Comparison of ENCODE assay signal across 23 cellular contexts in genomic region chr3:112445839-112446238, GRCh38. TPM values are rescaled to one million over a fixed set of nuclear protein-coding genes. Genes with fewer than 3 reads are reported as not detected.
DNase-seq lines count a peak whose midpoint lies in the region; ATAC-seq and TF ChIP-seq lines count a peak whose summit lies in the region.
"Had no signal": no experiment of that assay in that cellular context is flagged by ENCODE, and none has a peak within 500 bp of the region (broad histone marks: within the 10 kb centered on the region; RNA-seq: fewer than 3 reads in every experiment).

No MANE protein-coding gene starts in this region.

- no peak for TF ChIP-seq RAD21 in SK-N-SH (IDR thresholded peaks at IDR 0.05; ENCODE audit: low read length)

- no peak for DNase-seq in SK-N-SH
- DNase-seq in amniotic epithelial cell (ENCODE audit: low read depth) = peak; percentile 70
- peak; percentile 28 for DNase-seq in iris pigment epithelial cell (ENCODE audit: low read depth)
- no peak for DNase-seq in activated naive CD4-positive, alpha-beta T cell treated with anti-CD3 and anti-CD28 coated beads, Interleukin-2, amount 10 ng/mL, durations not matched to agents 7 days and 5 days
- DNase-seq: Calu3; CD8-positive, alpha-beta memory T cell; DMS153; IMR-90; NCI-H1105; NCI-H146; NCI-H2029 treated with DMSO at 0.1 percent for 48 hours; NCI-H345; NCI-H774; Peyer's patch had no signal

- H3K9me2 ChIP-seq in SK-N-SH = no peaks in the 10 kb centered on the region

- H2AFZ ChIP-seq in SK-N-SH (ENCODE audit: low read depth) = 0 out of 2 replicates have a peak overlapping the region, but pooled peaks have one; percentile 17

- no peaks in the 10 kb centered on the region for H3K79me2 ChIP-seq in SK-N-SH (ENCODE audit: insufficient read depth)

- H3F3A ChIP-seq in SK-N-SH (replicated peaks; ENCODE audit: insufficient read depth) = no peaks in the 10 kb centered on the region

- H3K9me3 ChIP-seq in SK-N-SH = no peaks in the 10 kb centered on the region
- H3K9me3 ChIP-seq: Peyer's patch, SJCRH30 had no signal

- H3K27ac ChIP-seq in SK-N-SH (ENCODE audit: low read depth in 2 of 2, low read length in 1 of 2) = peak overlapping the region in 1 of 2 experiments; percentile 58; a peak in 2 of 4 replicates
- H3K27ac ChIP-seq: 22Rv1, C4-2B, KMS-11, Peyer's patch, SJCRH30 had no signal

- no peaks in the 10 kb centered on the region for H4K20me1 ChIP-seq in SK-N-SH (ENCODE audit: insufficient read depth)

- peaks cover 4% of the 10 kb centered on the region for H3K4me1 Mint-ChIP-seq in activated naive CD4-positive, alpha-beta T cell treated with anti-CD3 and anti-CD28 coated beads, Interleukin-2, amount 10 ng/mL, durations not matched to agents 7 days and 5 days

- no peak for TF ChIP-seq EP300 in SK-N-SH (IDR thresholded peaks at IDR 0.05; ENCODE audit: borderline replicate concordance in 1 of 2, low read depth in 1 of 2, low read length in 1 of 2)

- ATAC-seq in SK-N-SH treated with all-trans-retinoic acid at 6 μM for 48 hours (no peak), GM21723 (IDR thresholded peaks at IDR 0.05; ENCODE audit: unreplicated experiment) (no peak), GM19328 (IDR thresholded peaks at IDR 0.05; ENCODE audit: unreplicated experiment) (no peak), GM21737 (IDR thresholded peaks at IDR 0.05; ENCODE audit: unreplicated experiment) (no peak)

- no peaks in the 10 kb centered on the region for H3K27me3 Mint-ChIP-seq in activated naive CD4-positive, alpha-beta T cell treated with anti-CD3 and anti-CD28 coated beads, Interleukin-2, amount 10 ng/mL, durations not matched to agents 7 days and 5 days
- H3K27me3 Mint-ChIP-seq: CD8-positive, alpha-beta memory T cell had no signal

- 29% methylated on average over 2 of the region's 2 CpGs for WGBS in SK-N-SH (ENCODE audit: low lambda C conversion rate)

- no peaks in the 10 kb centered on the region for H3K27me3 ChIP-seq in SK-N-SH (ENCODE audit: insufficient read depth)
- H3K27me3 ChIP-seq: Peyer's patch, SJCRH30 had no signal

- TF ChIP-seq CTCF in SK-N-SH (IDR thresholded peaks at IDR 0.05) = no peak

- H3K27ac Mint-ChIP-seq in activated naive CD4-positive, alpha-beta T cell treated with anti-CD3 and anti-CD28 coated beads, Interleukin-2, amount 10 ng/mL, durations not matched to agents 7 days and 5 days = no peak overlapping the region

- H3K36me3 ChIP-seq in SK-N-SH (replicated peaks in 1 of 2; ENCODE audit: control insufficient read depth in 1 of 2, insufficient read depth in 2 of 2, low read length in 1 of 2) = no peaks in the 10 kb centered on the region
- H3K36me3 ChIP-seq: Peyer's patch, SJCRH30 had no signal

- H3K9ac ChIP-seq in SK-N-SH = no peak overlapping the region
- H3K9ac ChIP-seq: KMS-11 had no signal

- no peaks in the 10 kb centered on the region for H3K9me3 Mint-ChIP-seq in activated naive CD4-positive, alpha-beta T cell treated with anti-CD3 and anti-CD28 coated beads, Interleukin-2, amount 10 ng/mL, durations not matched to agents 7 days and 5 days
- H3K9me3 Mint-ChIP-seq: CD8-positive, alpha-beta memory T cell had no signal

- no peak overlapping the region for H3K4me3 Mint-ChIP-seq in activated naive CD4-positive, alpha-beta T cell treated with anti-CD3 and anti-CD28 coated beads, Interleukin-2, amount 10 ng/mL, durations not matched to agents 7 days and 5 days
- H3K4me3 Mint-ChIP-seq: CD8-positive, alpha-beta memory T cell had no signal

- CTCF ChIA-PET in SK-N-SH (lab: Yijun Ruan, JAX) = interaction anchor here (0.7 kb wide), 1 partner anchor 22 kb away, joined by 3 read pairs; no protein-coding TSS in a partner anchor
- CTCF ChIA-PET in activated naive CD4-positive, alpha-beta T cell treated with anti-CD3 and anti-CD28 coated beads, Interleukin-2, amount 10 ng/mL, durations not matched to agents 7 days and 5 days (lab: Charles Lee) = no interaction called here

- peaks cover 2 to 17% of the 10 kb centered on the region in 2 experiments; a peak in 3 of 4 replicates for H3K4me1 ChIP-seq in SK-N-SH (ENCODE audit: control insufficient read depth in 1 of 2, insufficient read depth in 2 of 2, low read depth in 1 of 2, low read length in 1 of 2)
- H3K4me1 ChIP-seq: Peyer's patch, SJCRH30 had no signal

- no peak overlapping the region for H3K4me3 ChIP-seq in SK-N-SH (ENCODE audit: low read depth in 2 of 2, low read length in 1 of 2)
- H3K4me3 ChIP-seq: Peyer's patch, SJCRH30 had no signal

- POLR2A ChIA-PET in SK-N-SH (lab: Yijun Ruan, JAX) = no interaction called here

- peaks cover 6% of the 10 kb centered on the region for H3K36me3 Mint-ChIP-seq in activated naive CD4-positive, alpha-beta T cell treated with anti-CD3 and anti-CD28 coated beads, Interleukin-2, amount 10 ng/mL, durations not matched to agents 7 days and 5 days

- H3K4me2 ChIP-seq in SK-N-SH = peak overlapping the region; percentile 17; the same call in 1 of the 2 replicates
- H3K4me2 ChIP-seq: KMS-11 had no signal

TF ChIP-seq in SK-N-SH, 30 proteins besides CTCF, POLR2A, EP300 and RAD21 (continues in another document):
- TF ChIP-seq TEAD4 (IDR thresholded peaks at IDR 0.05; ENCODE audit: borderline replicate concordance, insufficient read depth) (no peak), TAF1 (IDR thresholded peaks at IDR 0.05; ENCODE audit: borderline replicate concordance, low read depth, low read length) (no peak), NRF1 (IDR thresholded peaks at IDR 0.05; ENCODE audit: low read depth, low read length) (no peak), JUND (IDR thresholded peaks at IDR 0.05) (no peak), IRF3 (IDR thresholded peaks at IDR 0.05; ENCODE audit: low read depth, low read length) (no peak), PBX3 (IDR thresholded peaks at IDR 0.05) (no peak), YY1 (IDR thresholded peaks at IDR 0.05; ENCODE audit: low read depth) (no peak)

TF ChIP-seq in SK-N-SH treated with all-trans-retinoic acid at 6 μM for 48 hours, 23 proteins besides CTCF, POLR2A, EP300 and RAD21:
- TF ChIP-seq ZNF70 (CRISPR knock-in tag; IDR thresholded peaks at IDR 0.05) (no peak), POU6F1 (CRISPR knock-in tag; IDR thresholded peaks at IDR 0.05; ENCODE audit: borderline replicate concordance, low read depth) (no peak), CREB5 (CRISPR knock-in tag; IDR thresholded peaks at IDR 0.05; ENCODE audit: low read depth) (no peak)

RNA-seq across cellular contexts. Expression of gene BTLA, which starts 53.4 kb away (rescaled TPM):
- not detected in 2 replicates for polyA plus RNA-seq in SK-N-SH (2012; rRNA removed)
- polyA plus RNA-seq in SK-N-SH (2012; cell fraction: cytosol; rRNA removed) = 0.07 TPM in 1 of 2 replicates, not detected in the other
- polyA plus RNA-seq in SK-N-SH (2012; cell fraction: nucleus; rRNA removed) = not detected in 2 replicates
- polyA plus RNA-seq: AG04450, IMR-90 had no signal

Comparison
In these comparisons a context has a peak if more than half of its experiments do, and no peak if none do; other contexts are left out.
1. DNase-seq: peak in amniotic epithelial cell (single experiment) and iris pigment epithelial cell (single experiment); none in SK-N-SH (single experiment) and activated naive CD4-positive, alpha-beta T cell treated with anti-CD3 and anti-CD28 coated beads, Interleukin-2, amount 10 ng/mL, durations not matched to agents 7 days and 5 days (single experiment).